Comparison of ENCODE assay signal across 20 cellular contexts in genomic region chr21:45448810-45449657, GRCh38. TPM values are rescaled to one million over a fixed set of nuclear protein-coding genes. Genes with fewer than 3 reads are reported as not detected.
A peak's percentile ranks its signal among the peaks of the same experiment; 100 is the strongest.
DNase-seq lines count a peak whose midpoint lies in the region; ATAC-seq and TF ChIP-seq lines count a peak whose summit lies in the region.
"Had no signal": no experiment of that assay in that cellular context is flagged by ENCODE, and none has a peak within 500 bp of the region (broad histone marks: within the 10 kb centered on the region; RNA-seq: fewer than 3 reads in every experiment).

No MANE protein-coding gene starts in this region.

- in situ Hi-C loops in Panc1 (cut with HindIII; ENCODE audit: low pct_unique_long_range_greater_than_20kb, low sequenced_read_pairs) = no loop called here

- H3K36me3 ChIP-seq in Panc1 (ENCODE audit: control insufficient read depth, insufficient read depth, low read length) = no peaks in the 10 kb centered on the region; the same call in 1 of the 2 replicates
- no peaks in the 10 kb centered on the region for H3K36me3 ChIP-seq in osteoblast (ENCODE audit: insufficient read depth, low read length)
- H3K36me3 ChIP-seq: breast epithelium, ovary had no signal

- H3K18ac ChIP-seq in H9 (ENCODE audit: insufficient read length, low read depth, low read length) = no peak overlapping the region

- POLR2A ChIA-PET in Panc1 (lab: Charles Lee) = no interaction called here

- H3K4me3 Mint-ChIP-seq in H9 = no peak overlapping the region
- H3K4me3 Mint-ChIP-seq: immature natural killer cell had no signal

- H3K14ac ChIP-seq in H9 (ENCODE audit: insufficient read depth, low read length) = no peak overlapping the region

- no peak overlapping the region for H4K5ac ChIP-seq in H9 (ENCODE audit: insufficient read length, low read depth, low read length)

- H3K4me1 ChIP-seq in H9 (ENCODE audit: insufficient read depth, low read length) = no peaks in the 10 kb centered on the region
- H3K4me1 ChIP-seq in Panc1 (ENCODE audit: control insufficient read depth, insufficient read depth, low read length) = peaks cover 61% of the 10 kb centered on the region
- no peaks in the 10 kb centered on the region for H3K4me1 ChIP-seq in osteoblast (ENCODE audit: insufficient read depth, low read length)
- H3K4me1 ChIP-seq: testis had no signal

- H4K91ac ChIP-seq in H9 (ENCODE audit: insufficient read length, low read depth, low read length) = no peak overlapping the region

- no peaks in the 10 kb centered on the region for H3K23me2 ChIP-seq in H9 (ENCODE audit: insufficient read length, low read depth, low read length, poor library complexity, severe bottlenecking)

- H3K4me1 Mint-ChIP-seq in H9 = peaks cover 10 to 26% of the 10 kb centered on the region in 2 experiments
- H3K4me1 Mint-ChIP-seq: CD14-positive monocyte had no signal

- no peak overlapping the region for H3T11ph ChIP-seq in H9 (ENCODE audit: low read length)

- H3K4ac ChIP-seq in H9 (ENCODE audit: low read depth, low read length) = no peak overlapping the region

- H3K27me3 Mint-ChIP-seq in H9 (ENCODE audit: low read depth) = no peaks in the 10 kb centered on the region

- H4K20me1 ChIP-seq in H9 (ENCODE audit: control insufficient read depth, insufficient read depth, insufficient read length) (no peaks in the 10 kb centered on the region), osteoblast (ENCODE audit: insufficient read depth, low read length) (no peaks in the 10 kb centered on the region)

- peaks cover 0 to 5% of the 10 kb centered on the region in 2 experiments; a peak in 4 of 5 replicates for H3K9me3 Mint-ChIP-seq in H9

- no peak overlapping the region for H2AK5ac ChIP-seq in H9 (ENCODE audit: insufficient read length, low read length)

- CTCF ChIA-PET in Panc1 (lab: Charles Lee) = no interaction called here

- H3K79me2 ChIP-seq in H9 (ENCODE audit: insufficient read depth, low read length) (peaks cover 32% of the 10 kb centered on the region; the same call in 1 of the 2 replicates), osteoblast (ENCODE audit: insufficient read depth, low read length) (no peaks in the 10 kb centered on the region)

- H3K36me3 Mint-ChIP-seq in H9 (ENCODE audit: insufficient read depth in 1 of 3, low read depth in 3 of 3) = peaks cover 26 to 39% (median 36%) of the 10 kb centered on the region in 3 experiments
- H3K36me3 Mint-ChIP-seq: CD14-positive monocyte, immature natural killer cell had no signal

- no peaks in the 10 kb centered on the region for H3K27me3 ChIP-seq in H9 (ENCODE audit: insufficient read depth, low read length)
- no peaks in the 10 kb centered on the region for H3K27me3 ChIP-seq in Panc1 (ENCODE audit: control insufficient read depth, insufficient read depth, low read length)
- H3K27me3 ChIP-seq in osteoblast (ENCODE audit: insufficient read depth, low read length) = no peaks in the 10 kb centered on the region
- H3K27me3 ChIP-seq: breast epithelium, ovary, testis had no signal

- no peak overlapping the region for H3K4me2 ChIP-seq in H9 (ENCODE audit: insufficient read depth, insufficient read length, low read length)
- no peak overlapping the region for H3K4me2 ChIP-seq in osteoblast (ENCODE audit: insufficient read depth, low read length)

- H4K8ac ChIP-seq in H9 (replicated peaks; ENCODE audit: insufficient read length, low read depth, low read length) = no peak overlapping the region

- no peak for TF ChIP-seq CTCF in H9 (conservative IDR thresholded peaks at IDR 0.05)
- no peak for TF ChIP-seq CTCF in Panc1 (IDR thresholded peaks at IDR 0.05)
- TF ChIP-seq CTCF in osteoblast (IDR thresholded peaks at IDR 0.05; ENCODE audit: extremely low read depth, low read depth, low read length) = no peak

- no peak overlapping the region for H3K9ac ChIP-seq in H9 (ENCODE audit: extremely low read depth, insufficient read length, low read length)

- H3K9me3 ChIP-seq in H9 (ENCODE audit: control insufficient read depth, low read depth, low read length) (no peaks in the 10 kb centered on the region), Panc1 (ENCODE audit: control insufficient read depth, insufficient read depth, low read depth, low read length) (no peaks in the 10 kb centered on the region), osteoblast (ENCODE audit: low read depth, low read length) (no peaks in the 10 kb centered on the region)
- H3K9me3 ChIP-seq: ovary, testis had no signal

- intact Hi-C loops in Panc1 (cut with micrococcal nuclease; ENCODE audit: unreplicated experiment) (no loop called here), left ventricle myocardium superior (cut with micrococcal nuclease) (loop anchor here (10.0 kb wide), 1 partner anchor 304 kb away; no protein-coding TSS in a partner anchor)

- WGBS in H9 (ENCODE audit: extremely low coverage, insufficient read length, low lambda C conversion rate) = no CpG with 5 or more reads among the region's 28 CpGs

- no peak overlapping the region for H2BK20ac ChIP-seq in H9 (ENCODE audit: low read depth, low read length, poor library complexity, severe bottlenecking)

- H3K4me3 ChIP-seq in Panc1 (ENCODE audit: low read depth in 2 of 2, low read length in 2 of 2) = no peak overlapping the region
- H3K4me3 ChIP-seq in osteoblast (ENCODE audit: insufficient read depth, low read length) = no peak overlapping the region
- H3K4me3 ChIP-seq: breast epithelium, ovary, testis had no signal

- H3K79me1 ChIP-seq in H9 (ENCODE audit: insufficient read depth, low read depth, low read length, poor library complexity, severe bottlenecking) = peaks cover 5% of the 10 kb centered on the region

- H3K27ac Mint-ChIP-seq in H9 = peak overlapping the region; percentile 52 to 95 (median 91); a peak in 6 of 7 replicates
- H3K27ac Mint-ChIP-seq: immature natural killer cell had no signal

- H3K27ac ChIP-seq in H9 (ENCODE audit: insufficient read length, low read depth, low read length) = no peak overlapping the region
- peak overlapping the region; percentile 65 for H3K27ac ChIP-seq in Panc1 (ENCODE audit: low read length)
- no peak overlapping the region for H3K27ac ChIP-seq in osteoblast (ENCODE audit: low read depth, low read length)
- H3K27ac ChIP-seq: ovary, testis had no signal

- no peak overlapping the region for H2BK15ac ChIP-seq in H9 (ENCODE audit: low read depth, low read length)

- H3K23ac ChIP-seq in H9 (ENCODE audit: insufficient read length, low read depth, low read length) = no peak overlapping the region

- ATAC-seq in Panc1 (no peak), left ventricle myocardium superior (no peak), HG02571 (IDR thresholded peaks at IDR 0.05; ENCODE audit: unreplicated experiment) (no peak), GM18868 (IDR thresholded peaks at IDR 0.05; ENCODE audit: unreplicated experiment) (no peak)

- no peak overlapping the region for H2BK12ac ChIP-seq in H9 (ENCODE audit: insufficient read length, low read depth, low read length)

- DNase-seq in H9 (no peak), Panc1 (ENCODE audit: low read depth, low spot score) (no peak), left ventricle myocardium superior (peak; percentile 20), osteoblast (ENCODE audit: insufficient read length, low spot score, missing footprints) (peak; percentile 79), EL (no peak)
- DNase-seq: activated CD4-positive, alpha-beta T cell treated with anti-CD3 and anti-CD28 coated beads, Interleukin-2, amount 50 U/mL, for 1 hour; activated CD8-positive, alpha-beta memory T cell treated with anti-CD3 and anti-CD28 coated beads, Interleukin-2, amount 50 U/mL, for 48 hours; cortex of kidney; GDM1; immature natural killer cell; KBM-7; NCI-H2029; NCI-H526; SHP77; testis had no signal

- BruUV-seq in Panc1 (replicated peaks; lab: Mats Ljungman, UMichigan) = no TSS peak

- H2BK5ac ChIP-seq in H9 (ENCODE audit: insufficient read length, low read length) = no peak overlapping the region

- H2BK120ac ChIP-seq in H9 (ENCODE audit: low read depth, low read length, poor library complexity, severe bottlenecking) = no peak overlapping the region

- no peak overlapping the region for H3K56ac ChIP-seq in H9 (ENCODE audit: insufficient read length, low read depth, low read length)

- no peak overlapping the region for H2AFZ ChIP-seq in H9 (ENCODE audit: low read length)
- H2AFZ ChIP-seq in osteoblast (ENCODE audit: low read length) = no peak overlapping the region

RNA-seq across cellular contexts. Expression of gene COL18A1, which starts 44.1 kb away (rescaled TPM):
- 232 and 234 TPM in 2 replicates for total RNA-seq in H9 (2021)
- 676 TPM for total RNA-seq in Panc1 (2021; ENCODE audit: unreplicated experiment)
- polyA plus RNA-seq in Panc1 (2012; ENCODE audit: insufficient read length) = 1,186 TPM
- 52.4 TPM for total RNA-seq in left ventricle myocardium superior
- total RNA-seq in osteoblast = 8.3 and 8.8 TPM in 2 replicates

Comparison
In these comparisons a context has a peak if more than half of its experiments do, and no peak if none do; other contexts are left out.
1. DNase-seq: peak in left ventricle myocardium superior (single experiment) and osteoblast (single experiment); none in H9 (single experiment), Panc1 (single experiment) and EL (single experiment).